ENCODE assay signal across 11 cellular contexts in the genomic region with DNA sequence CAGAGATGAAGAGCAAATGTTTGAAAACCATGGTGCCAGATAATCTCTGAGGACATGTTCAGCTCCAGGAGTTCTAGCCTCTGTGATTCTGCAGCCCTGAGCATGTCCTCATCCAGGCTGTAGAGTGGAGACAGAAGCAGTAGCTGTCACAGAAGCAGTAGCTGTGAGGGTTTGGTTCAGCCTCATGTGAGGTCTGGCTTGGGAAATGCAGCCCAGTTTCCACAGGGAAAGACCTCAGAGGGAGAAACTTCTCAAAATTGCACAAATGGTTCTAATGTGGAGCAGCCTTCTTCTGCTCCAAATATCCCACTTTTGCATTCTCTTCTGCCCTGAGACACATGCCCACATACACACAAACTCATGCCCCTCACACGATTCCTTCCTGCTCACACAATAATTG. TPM values are rescaled to one million over a fixed set of nuclear protein-coding genes. Genes with fewer than 3 reads are reported as not detected.
DNase-seq lines count a peak whose midpoint lies in the region; ATAC-seq and TF ChIP-seq lines count a peak whose summit lies in the region.
"Had no signal": no experiment of that assay in that cellular context is flagged by ENCODE, and none has a peak within 500 bp of the region (broad histone marks: within the 10 kb centered on the region; RNA-seq: fewer than 3 reads in every experiment).

No MANE protein-coding gene starts in this region.

- H3K27me3 Mint-ChIP-seq in activated CD8-positive, alpha-beta T cell treated with anti-CD3 and anti-CD28 coated beads for 36 hours = peaks cover 6% of the 10 kb centered on the region

- DNase-seq in esophagus squamous epithelium (lab: John Stamatoyannopoulos, UW) (no peak), osteoblast (ENCODE audit: insufficient read length, low spot score, missing footprints) (no peak), aorta (no peak), inferior parietal cortex (ENCODE audit: extremely low spot score) (no peak)
- DNase-seq in activated CD8-positive, alpha-beta T cell treated with anti-CD3 and anti-CD28 coated beads for 36 hours = no peak
- DNase-seq: NCI-H1048, NCI-H748 treated with DMSO at 0.1 percent for 48 hours had no signal

- H4K20me1 ChIP-seq in osteoblast (ENCODE audit: insufficient read depth, low read length) = peaks cover 7% of the 10 kb centered on the region

- WGBS in esophagus squamous epithelium, 2 donors = 20 to 22% methylated on average over 1 of the region's 1 CpG
- WGBS in aorta, 2 donors = 7 to 9% methylated on average over 1 of the region's 1 CpG

- TF ChIP-seq CTCF in esophagus squamous epithelium (IDR thresholded peaks at IDR 0.05) (no peak), osteoblast (IDR thresholded peaks at IDR 0.05; ENCODE audit: extremely low read depth, low read depth, low read length) (no peak)
- TF ChIP-seq CTCF in activated CD8-positive, alpha-beta T cell treated with anti-CD3 and anti-CD28 coated beads for 36 hours (IDR thresholded peaks at IDR 0.05) = no peak

- POLR2A ChIA-PET in activated CD8-positive, alpha-beta T cell treated with anti-CD3 and anti-CD28 coated beads for 36 hours (lab: Charles Lee) = no interaction called here

- H3K9me3 ChIP-seq in esophagus squamous epithelium (no peaks in the 10 kb centered on the region), osteoblast (ENCODE audit: low read depth, low read length) (no peaks in the 10 kb centered on the region), aorta (ENCODE audit: control insufficient read depth, low read length) (no peaks in the 10 kb centered on the region)
- H3K9me3 ChIP-seq: neutrophil had no signal

- H3K27me3 ChIP-seq in esophagus squamous epithelium (no peaks in the 10 kb centered on the region), osteoblast (ENCODE audit: insufficient read depth, low read length) (no peaks in the 10 kb centered on the region), aorta (ENCODE audit: control insufficient read depth in 1 of 2, insufficient read depth in 2 of 2, low read length in 1 of 2) (no peaks in the 10 kb centered on the region)

- intact Hi-C loops in esophagus squamous epithelium (cut with DNase I) = no loop called here
- intact Hi-C loops in aorta (cut with DNase I) = loop anchor here in 1 of 2 donors (5.0 to 10.0 kb wide), 2 partner anchors 65 to 387 kb away; no protein-coding TSS in a partner anchor
- intact Hi-C loops in activated CD8-positive, alpha-beta T cell treated with anti-CD3 and anti-CD28 coated beads for 36 hours (cut with micrococcal nuclease) = loop anchor here (5.0 kb wide), 1 partner anchor 160 kb away; no protein-coding TSS in a partner anchor

- peaks cover 0 to 68% (median 6%) of the 10 kb centered on the region in 3 donors for H3K36me3 ChIP-seq in esophagus squamous epithelium
- peaks cover 23% of the 10 kb centered on the region for H3K36me3 ChIP-seq in osteoblast (ENCODE audit: insufficient read depth, low read length)
- H3K36me3 ChIP-seq in aorta (ENCODE audit: control insufficient read depth in 1 of 2, insufficient read depth in 2 of 2, low read length in 1 of 2) = peaks cover 0 to 4% of the 10 kb centered on the region in 2 donors

- no peaks in the 10 kb centered on the region for H3K4me1 Mint-ChIP-seq in activated CD8-positive, alpha-beta T cell treated with anti-CD3 and anti-CD28 coated beads for 36 hours (ENCODE audit: low read depth)

- no peaks in the 10 kb centered on the region for H3K9me3 Mint-ChIP-seq in activated CD8-positive, alpha-beta T cell treated with anti-CD3 and anti-CD28 coated beads for 36 hours

- peak overlapping the region; percentile 79 to 88 (median 88) for H3K27ac ChIP-seq in esophagus squamous epithelium
- H3K27ac ChIP-seq in osteoblast (ENCODE audit: low read depth, low read length) = peak overlapping the region; percentile 88
- H3K27ac ChIP-seq in aorta (ENCODE audit: low read depth in 1 of 2, low read length in 2 of 2) = peak overlapping the region; percentile 17 to 83
- H3K27ac ChIP-seq: neutrophil had no signal

- peak; percentile 2; the same call in 2 of the 3 replicates for ATAC-seq in SK-N-SH treated with all-trans-retinoic acid at 6 μM for 48 hours
- ATAC-seq in aorta (ENCODE audit: low FRiP score) = no peak
- ATAC-seq in HG03442 (IDR thresholded peaks at IDR 0.05; ENCODE audit: unreplicated experiment) = no peak
- ATAC-seq in activated CD8-positive, alpha-beta T cell treated with anti-CD3 and anti-CD28 coated beads for 36 hours = no peak

- CTCF ChIA-PET in activated CD8-positive, alpha-beta T cell treated with anti-CD3 and anti-CD28 coated beads for 36 hours (lab: Charles Lee) = interaction anchor here (0.7 to 5.7 kb wide), 12 partner anchors 16 to 224 kb away, joined by 3 to 34 read pairs (median 4); no protein-coding TSS in a partner anchor

- no peaks in the 10 kb centered on the region for H3K36me3 Mint-ChIP-seq in activated CD8-positive, alpha-beta T cell treated with anti-CD3 and anti-CD28 coated beads for 36 hours (ENCODE audit: low read depth)

- H2AFZ ChIP-seq in osteoblast (ENCODE audit: low read length) = no peak overlapping the region

- H3K4me3 ChIP-seq in esophagus squamous epithelium = peak overlapping the region in 2 of 4 donors; percentile 24 to 55
- H3K4me3 ChIP-seq in osteoblast (ENCODE audit: insufficient read depth, low read length) = no peak overlapping the region
- no peak overlapping the region for H3K4me3 ChIP-seq in aorta (ENCODE audit: low read length in 2 of 2)

- H3K27ac Mint-ChIP-seq in activated CD8-positive, alpha-beta T cell treated with anti-CD3 and anti-CD28 coated beads for 36 hours = no peak overlapping the region
- H3K27ac Mint-ChIP-seq: activated naive CD8-positive, alpha-beta T cell had no signal

- H3K4me2 ChIP-seq in osteoblast (ENCODE audit: insufficient read depth, low read length) = peak overlapping the region; percentile 70

- peaks cover 24 to 33% (median 28%) of the 10 kb centered on the region in 3 donors for H3K4me1 ChIP-seq in esophagus squamous epithelium
- peaks cover 29% of the 10 kb centered on the region for H3K4me1 ChIP-seq in osteoblast (ENCODE audit: insufficient read depth, low read length)
- peaks cover 2 to 6% of the 10 kb centered on the region in 2 donors for H3K4me1 ChIP-seq in aorta (ENCODE audit: control insufficient read depth in 1 of 2, insufficient read depth in 2 of 2, low read length in 2 of 2)

- no peaks in the 10 kb centered on the region for H3K79me2 ChIP-seq in osteoblast (ENCODE audit: insufficient read depth, low read length)

- no peak overlapping the region for H3K4me3 Mint-ChIP-seq in activated CD8-positive, alpha-beta T cell treated with anti-CD3 and anti-CD28 coated beads for 36 hours
- H3K4me3 Mint-ChIP-seq: activated naive CD8-positive, alpha-beta T cell had no signal

- no peak for TF ChIP-seq POLR2A in esophagus squamous epithelium (IDR thresholded peaks at IDR 0.05)

TF ChIP-seq in SK-N-SH treated with all-trans-retinoic acid at 6 μM for 48 hours, 23 proteins besides CTCF, POLR2A, EP300 and RAD21 (continues in another document):
- no peak for TF ChIP-seq ZFP30 (CRISPR knock-in tag; IDR thresholded peaks at IDR 0.05)
- TF ChIP-seq ZNF565 (CRISPR knock-in tag; conservative IDR thresholded peaks at IDR 0.05; ENCODE audit: low read depth) = no peak
- TF ChIP-seq TSHZ2 (CRISPR knock-in tag; IDR thresholded peaks at IDR 0.05) = no peak
- TF ChIP-seq ISL1 (CRISPR knock-in tag; IDR thresholded peaks at IDR 0.05) = no peak
- no peak for TF ChIP-seq SNAI2 (CRISPR knock-in tag; IDR thresholded peaks at IDR 0.05)
- TF ChIP-seq TCF4 (CRISPR knock-in tag; IDR thresholded peaks at IDR 0.05; ENCODE audit: borderline replicate concordance) = no peak
- no peak for TF ChIP-seq ZNF70 (CRISPR knock-in tag; IDR thresholded peaks at IDR 0.05)
- TF ChIP-seq, protein P1, sequence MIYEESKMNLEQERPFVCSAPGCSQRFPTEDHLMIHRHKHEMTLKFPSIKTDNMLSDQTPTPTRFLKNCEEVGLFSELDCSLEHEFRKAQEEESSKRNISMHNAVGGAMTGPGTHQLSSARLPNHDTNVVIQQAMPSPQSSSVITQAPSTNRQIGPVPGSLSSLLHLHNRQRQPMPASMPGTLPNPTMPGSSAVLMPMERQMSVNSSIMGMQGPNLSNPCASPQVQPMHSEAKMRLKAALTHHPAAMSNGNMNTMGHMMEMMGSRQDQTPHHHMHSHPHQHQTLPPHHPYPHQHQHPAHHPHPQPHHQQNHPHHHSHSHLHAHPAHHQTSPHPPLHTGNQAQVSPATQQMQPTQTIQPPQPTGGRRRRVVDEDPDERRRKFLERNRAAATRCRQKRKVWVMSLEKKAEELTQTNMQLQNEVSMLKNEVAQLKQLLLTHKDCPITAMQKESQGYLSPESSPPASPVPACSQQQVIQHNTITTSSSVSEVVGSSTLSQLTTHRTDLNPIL (CRISPR knock-in tag; IDR thresholded peaks at IDR 0.05; ENCODE audit: low read depth) = no peak
- no peak for TF ChIP-seq OSR1 (CRISPR knock-in tag; IDR thresholded peaks at IDR 0.05)
- no peak for TF ChIP-seq TOX (CRISPR knock-in tag; IDR thresholded peaks at IDR 0.05; ENCODE audit: borderline replicate concordance)
- no peak for TF ChIP-seq GLIS3 (CRISPR knock-in tag; IDR thresholded peaks at IDR 0.05)
- no peak for TF ChIP-seq ARNTL (CRISPR knock-in tag; IDR thresholded peaks at IDR 0.05; ENCODE audit: borderline replicate concordance, low read depth)
- TF ChIP-seq ZFP3 (CRISPR knock-in tag; IDR thresholded peaks at IDR 0.05) = no peak

RNA-seq across cellular contexts. Expression of gene DBX1, which starts 48.4 kb away (rescaled TPM):
- total RNA-seq in esophagus squamous epithelium (not detected), osteoblast (not detected in 2 replicates), aorta (not detected)
- polyA plus RNA-seq in aorta = not detected
- not detected for total RNA-seq in activated CD8-positive, alpha-beta T cell treated with anti-CD3 and anti-CD28 coated beads for 36 hours
